8 cellular contexts compared by ENCODE assay signal in genomic region chr22:30305906-30306628, GRCh38. TPM values are rescaled to one million over a fixed set of nuclear protein-coding genes. Genes with fewer than 3 reads are reported as not detected.
DNase-seq lines count a peak whose midpoint lies in the region; ATAC-seq, FAIRE-seq and TF ChIP-seq lines count a peak whose summit lies in the region.

No MANE protein-coding gene starts in this region.

- H3K9me1 ChIP-seq in endothelial cell of umbilical vein (replicated peaks; ENCODE audit: control insufficient read depth, extremely low read depth, insufficient read depth, low read length) = no peaks in the 10 kb centered on the region

- peak overlapping the region; percentile 36 for H3K4me2 ChIP-seq in endothelial cell of umbilical vein (ENCODE audit: insufficient read depth, low read length)

- peak overlapping the region; percentile 71 for H2AFZ ChIP-seq in endothelial cell of umbilical vein (ENCODE audit: low read depth, low read length)

- CTCF ChIA-PET in endothelial cell of umbilical vein (lab: Charles Lee) = interaction anchor here (1.0 to 6.2 kb wide), 3 partner anchors 18 to 81 kb away, joined by 3 to 39 read pairs (median 16); partner anchors contain the start of genes CASTOR1, RNF215 and TBC1D10A

- H3K4me1 ChIP-seq in RWPE2 (ENCODE audit: insufficient read depth, poor library complexity, severe bottlenecking) (peaks cover 50% of the 10 kb centered on the region), endothelial cell of umbilical vein (ENCODE audit: control insufficient read depth, extremely low read depth, insufficient read depth, low read length) (peaks cover 36% of the 10 kb centered on the region)

- intact Hi-C loops in endothelial cell of umbilical vein (cut with micrococcal nuclease) = loop anchor here (1.0 kb wide), 1 partner anchor 15 kb away; no protein-coding TSS in a partner anchor

- H3K36me3 ChIP-seq in RWPE2 (ENCODE audit: low read depth) (peaks cover 11% of the 10 kb centered on the region), endothelial cell of umbilical vein (ENCODE audit: control insufficient read depth in 2 of 2, extremely low read depth in 1 of 2, insufficient read depth in 2 of 2, low read length in 2 of 2) (no peaks in the 10 kb centered on the region)

- no peaks in the 10 kb centered on the region for H4K20me1 ChIP-seq in endothelial cell of umbilical vein (replicated peaks; ENCODE audit: control insufficient read depth, extremely low read depth, insufficient read depth, low read length)

- no peak overlapping the region for H3K9ac ChIP-seq in endothelial cell of umbilical vein (replicated peaks; ENCODE audit: extremely low read depth, insufficient read depth, low read length)

- TF ChIP-seq POLR2A in GM12892 (IDR thresholded peaks at IDR 0.05; ENCODE audit: low read depth, low read length) (no peak; the same call in 1 of the 2 replicates), endothelial cell of umbilical vein (IDR thresholded peaks at IDR 0.05; ENCODE audit: low read depth, low read length) (no peak)

- FAIRE-seq in GM12892 (lab: Jason Lieb, UNC) (peak; percentile 71), endothelial cell of umbilical vein (lab: Jason Lieb, UNC) (no peak)

- dilution Hi-C loops in endothelial cell of umbilical vein (cut with MboI; ENCODE audit: extremely low pct_ligation_motif_present, low sequenced_read_pairs) = no loop called here

- TF ChIP-seq CTCF in RWPE2 (IDR thresholded peaks at IDR 0.05; ENCODE audit: poor library complexity, severe bottlenecking) (no peak), endothelial cell of umbilical vein (IDR thresholded peaks at IDR 0.05; ENCODE audit: extremely low read depth in 1 of 2, insufficient read depth in 1 of 2, low read depth in 1 of 2, low read length in 2 of 2) (no peak)

- ATAC-seq in RWPE2 (ENCODE audit: low read depth) (no peak), HG03342 (IDR thresholded peaks at IDR 0.05; ENCODE audit: unreplicated experiment) (no peak), HG03565 (IDR thresholded peaks at IDR 0.05; ENCODE audit: unreplicated experiment) (no peak)

- no peaks in the 10 kb centered on the region for H3K79me2 ChIP-seq in endothelial cell of umbilical vein (ENCODE audit: control insufficient read depth, insufficient read depth, low read length)

- BruUV-seq in endothelial cell of umbilical vein (replicated peaks; lab: Mats Ljungman, UMichigan) = no TSS peak

- POLR2A ChIA-PET in endothelial cell of umbilical vein (lab: Charles Lee) = no interaction called here

- H3K27me3 ChIP-seq in RWPE2 (ENCODE audit: insufficient read depth, poor library complexity, severe bottlenecking) (no peaks in the 10 kb centered on the region), endothelial cell of umbilical vein (ENCODE audit: control insufficient read depth in 2 of 2, insufficient read depth in 2 of 2, low read length in 2 of 2) (no peaks in the 10 kb centered on the region)

- no peak for DNase-seq in GM12892 (ENCODE audit: insufficient read length)
- no peak for DNase-seq in RWPE2 (ENCODE audit: low spot score)
- no peak for DNase-seq in endothelial cell of umbilical vein (ENCODE audit: low read depth, low spot score)
- no peak for DNase-seq in NCI-H526 (lab: John Stamatoyannopoulos, UW)
- DNase-seq in NCI-H82 (lab: John Stamatoyannopoulos, UW) = no peak

- no peaks in the 10 kb centered on the region for H3K9me3 ChIP-seq in RWPE2 (ENCODE audit: severe bottlenecking)
- no peaks in the 10 kb centered on the region for H3K9me3 ChIP-seq in endothelial cell of umbilical vein (replicated peaks; ENCODE audit: control insufficient read depth, insufficient read depth, low read length)

- peak overlapping the region; percentile 85 for H3K27ac ChIP-seq in RWPE2 (ENCODE audit: poor library complexity, severe bottlenecking)
- H3K27ac ChIP-seq in endothelial cell of umbilical vein (ENCODE audit: insufficient read depth, low read depth, low read length) = peak overlapping the region; percentile 41
- H3K27ac ChIP-seq in skin epidermis = peak overlapping the region; percentile 40 to 97 (median 86)

- H3K4me3 ChIP-seq in RWPE2 (ENCODE audit: severe bottlenecking) = no peak overlapping the region
- H3K4me3 ChIP-seq in endothelial cell of umbilical vein (replicated peaks in 1 of 3; ENCODE audit: insufficient read depth in 1 of 3, low read depth in 1 of 3, low read length in 3 of 3) = no peak overlapping the region
- H3K4me3 ChIP-seq in skin epidermis = no peak overlapping the region

TF ChIP-seq in endothelial cell of umbilical vein, 7 proteins besides CTCF, POLR2A, EP300 and RAD21:
- TF ChIP-seq GATA2 (IDR thresholded peaks at IDR 0.05; ENCODE audit: insufficient read depth, insufficient read length, low read depth, low read length) (peak; percentile 70), FOS (IDR thresholded peaks at IDR 0.05; ENCODE audit: borderline replicate concordance, insufficient read depth, low read length) (no peak)

RNA-seq across cellular contexts. Expression of gene CASTOR1, which starts 16.8 kb away (rescaled TPM):
- polyA plus RNA-seq in GM12892 (2012; ENCODE audit: missing spikeins) = 4.7 TPM
- 7.2 and 8.1 TPM in 2 replicates for total RNA-seq in endothelial cell of umbilical vein
- 26.8 and 33.0 TPM in 2 replicates for polyA plus RNA-seq in endothelial cell of umbilical vein
- polyA plus RNA-seq in endothelial cell of umbilical vein (2011; cell fraction: cytosol; rRNA removed) = 11.7 and 14.0 TPM in 2 replicates
- polyA plus RNA-seq in endothelial cell of umbilical vein (2011; cell fraction: nucleus; rRNA removed) = 16.7 and 23.9 TPM in 2 replicates
- 7.7 and 11.1 TPM in 2 replicates for polyA plus RNA-seq in endothelial cell of umbilical vein (2012)
- 4.9 and 10.7 TPM in 2 replicates for polyA minus RNA-seq in endothelial cell of umbilical vein
- 1.7 TPM for polyA minus RNA-seq in endothelial cell of umbilical vein (2011; cell fraction: cytosol; rRNA and poly(A)+ RNA removed)
- polyA minus RNA-seq in endothelial cell of umbilical vein (2011; cell fraction: nucleus; rRNA and poly(A)+ RNA removed) = 6.8 and 7.1 TPM in 2 replicates

RNA-seq across cellular contexts. Expression of gene TBC1D10A, which starts 20.7 kb away (rescaled TPM):
- polyA plus RNA-seq in GM12892 (2012; ENCODE audit: missing spikeins) = 11.7 TPM
- total RNA-seq in endothelial cell of umbilical vein = 10.0 and 11.3 TPM in 2 replicates
- 11.9 and 15.1 TPM in 2 replicates for polyA plus RNA-seq in endothelial cell of umbilical vein
- 6.8 and 9.8 TPM in 2 replicates for polyA plus RNA-seq in endothelial cell of umbilical vein (2011; cell fraction: cytosol; rRNA removed)
- 19.1 and 25.4 TPM in 2 replicates for polyA plus RNA-seq in endothelial cell of umbilical vein (2011; cell fraction: nucleus; rRNA removed)
- polyA plus RNA-seq in endothelial cell of umbilical vein (2012) = 5.7 and 9.5 TPM in 2 replicates
- polyA minus RNA-seq in endothelial cell of umbilical vein = 10.0 and 14.8 TPM in 2 replicates
- 1.5 TPM for polyA minus RNA-seq in endothelial cell of umbilical vein (2011; cell fraction: cytosol; rRNA and poly(A)+ RNA removed)
- polyA minus RNA-seq in endothelial cell of umbilical vein (2011; cell fraction: nucleus; rRNA and poly(A)+ RNA removed) = 6.8 and 8.2 TPM in 2 replicates

RNA-seq across cellular contexts. Expression of gene OSM, which starts 39.4 kb away (rescaled TPM):
- polyA plus RNA-seq in GM12892 (2012; ENCODE audit: missing spikeins) = not detected
- total RNA-seq in endothelial cell of umbilical vein = not detected in 2 replicates
- not detected in 2 replicates for polyA plus RNA-seq in endothelial cell of umbilical vein
- not detected in 2 replicates for polyA plus RNA-seq in endothelial cell of umbilical vein (2011; cell fraction: cytosol; rRNA removed)
- 0.07 TPM in 1 of 2 replicates, not detected in the other for polyA plus RNA-seq in endothelial cell of umbilical vein (2011; cell fraction: nucleus; rRNA removed)
- polyA plus RNA-seq in endothelial cell of umbilical vein (2012) = not detected in 2 replicates
- polyA minus RNA-seq in endothelial cell of umbilical vein = not detected in 2 replicates
- not detected for polyA minus RNA-seq in endothelial cell of umbilical vein (2011; cell fraction: cytosol; rRNA and poly(A)+ RNA removed)
- polyA minus RNA-seq in endothelial cell of umbilical vein (2011; cell fraction: nucleus; rRNA and poly(A)+ RNA removed) = not detected in 2 replicates

RNA-seq across cellular contexts. Expression of gene SF3A1, which starts 50.6 kb away (rescaled TPM):
- 55.5 TPM for polyA plus RNA-seq in GM12892 (2012; ENCODE audit: missing spikeins)
- total RNA-seq in endothelial cell of umbilical vein = 173 and 187 TPM in 2 replicates
- polyA plus RNA-seq in endothelial cell of umbilical vein = 23.1 and 60.2 TPM in 2 replicates
- 55.6 and 76.1 TPM in 2 replicates for polyA plus RNA-seq in endothelial cell of umbilical vein (2011; cell fraction: cytosol; rRNA removed)
- polyA plus RNA-seq in endothelial cell of umbilical vein (2011; cell fraction: nucleus; rRNA removed) = 109 and 122 TPM in 2 replicates
- polyA plus RNA-seq in endothelial cell of umbilical vein (2012) = 69.2 and 83.3 TPM in 2 replicates
- polyA minus RNA-seq in endothelial cell of umbilical vein = 92.2 and 107 TPM in 2 replicates
- 79.8 TPM for polyA minus RNA-seq in endothelial cell of umbilical vein (2011; cell fraction: cytosol; rRNA and poly(A)+ RNA removed)
- polyA minus RNA-seq in endothelial cell of umbilical vein (2011; cell fraction: nucleus; rRNA and poly(A)+ RNA removed) = 95.4 and 95.8 TPM in 2 replicates

RNA-seq across cellular contexts. Expression of gene CCDC157, which starts 50.7 kb away (rescaled TPM):
- polyA plus RNA-seq in GM12892 (2012; ENCODE audit: missing spikeins) = 0.76 TPM
- 1.7 and 2.1 TPM in 2 replicates for total RNA-seq in endothelial cell of umbilical vein
- polyA plus RNA-seq in endothelial cell of umbilical vein = 3.1 and 3.7 TPM in 2 replicates
- 1.7 and 1.9 TPM in 2 replicates for polyA plus RNA-seq in endothelial cell of umbilical vein (2011; cell fraction: cytosol; rRNA removed)
- 2.9 and 4.0 TPM in 2 replicates for polyA plus RNA-seq in endothelial cell of umbilical vein (2011; cell fraction: nucleus; rRNA removed)
- polyA plus RNA-seq in endothelial cell of umbilical vein (2012) = 1.1 and 1.2 TPM in 2 replicates
- polyA minus RNA-seq in endothelial cell of umbilical vein = 1.8 and 2.0 TPM in 2 replicates
- polyA minus RNA-seq in endothelial cell of umbilical vein (2011; cell fraction: cytosol; rRNA and poly(A)+ RNA removed) = 1.1 TPM
- polyA minus RNA-seq in endothelial cell of umbilical vein (2011; cell fraction: nucleus; rRNA and poly(A)+ RNA removed) = 2.0 and 2.7 TPM in 2 replicates
